ENCODE assay signal across 2 cellular contexts in the genomic region with DNA sequence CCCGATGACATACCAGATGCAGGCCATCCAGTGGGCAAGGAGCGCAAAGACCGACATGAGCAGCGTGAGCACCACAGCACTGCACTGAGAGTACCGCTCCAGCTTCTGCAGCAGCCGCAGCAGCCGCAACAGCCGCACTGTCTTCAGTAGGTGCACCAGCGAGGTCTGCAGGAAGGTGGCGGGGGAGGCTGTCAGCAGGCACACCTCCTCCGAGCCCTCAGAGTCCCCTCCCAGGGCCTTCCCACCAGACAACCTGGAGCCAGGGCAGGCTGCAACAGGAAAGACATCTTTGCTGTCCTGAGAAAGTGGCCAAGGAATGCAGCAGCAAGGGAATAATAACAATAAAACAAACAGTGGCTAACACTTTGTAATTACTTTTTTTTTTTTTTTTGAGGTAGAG.
TF ChIP-seq lines count a peak whose summit lies in the region.

No MANE protein-coding gene starts in this region.

TF ChIP-seq in HEK293, 187 proteins besides CTCF, POLR2A, EP300 and RAD21:
- 0 out of 2 replicates have a peak, but pooled peaks have one; percentile 24 for TF ChIP-seq ZNF600 (tag by site-specific recombination; IDR thresholded peaks at IDR 0.05)
- TF ChIP-seq GLIS1 (tag by site-specific recombination; IDR thresholded peaks at IDR 0.05), result no peak
- TF ChIP-seq TRIM28 (IDR thresholded peaks at IDR 0.05; ENCODE audit: borderline replicate concordance, low read length), result peak; percentile 80; the same call in 1 of the 2 replicates
- TF ChIP-seq ZNF747 (tag by site-specific recombination; IDR thresholded peaks at IDR 0.05), result no peak
- no peak for TF ChIP-seq ZNF266 (tag by site-specific recombination; IDR thresholded peaks at IDR 0.05; ENCODE audit: low read depth)
- no peak for TF ChIP-seq HOXC10 (CRISPR knock-in tag; IDR thresholded peaks at IDR 0.05)

TF ChIP-seq in K562, 482 proteins besides CTCF, POLR2A, EP300 and RAD21:
- TF ChIP-seq ZBTB49 (CRISPR knock-in tag; IDR thresholded peaks at IDR 0.05; ENCODE audit: borderline replicate concordance) (no peak), STAT5B (CRISPR knock-in tag; IDR thresholded peaks at IDR 0.05) (no peak), PPARD (CRISPR knock-in tag; IDR thresholded peaks at IDR 0.05) (no peak), ELF1 (tag; IDR thresholded peaks at IDR 0.05) (no peak), NFIX (CRISPR knock-in tag; IDR thresholded peaks at IDR 0.05; ENCODE audit: low read depth) (no peak), SMAD2 (IDR thresholded peaks at IDR 0.05; ENCODE audit: low read depth, low read length) (no peak), BRF1 (IDR thresholded peaks at IDR 0.05; ENCODE audit: borderline replicate concordance, extremely low read depth, insufficient read length) (no peak), ZNF263 (CRISPR knock-in tag; IDR thresholded peaks at IDR 0.05; ENCODE audit: borderline replicate concordance) (no peak), ZZZ3 (IDR thresholded peaks at IDR 0.05) (no peak), CREBBP (IDR thresholded peaks at IDR 0.05; ENCODE audit: low read depth, low read length) (no peak), ZNF584 (CRISPR knock-in tag; IDR thresholded peaks at IDR 0.05; ENCODE audit: low read depth) (no peak), CREB5 (CRISPR knock-in tag; IDR thresholded peaks at IDR 0.05) (no peak), ZNF133 (CRISPR knock-in tag; IDR thresholded peaks at IDR 0.05) (no peak), GATAD2A (IDR thresholded peaks at IDR 0.05) (no peak), ZNF311 (CRISPR knock-in tag; IDR thresholded peaks at IDR 0.05) (no peak), EP400 (IDR thresholded peaks at IDR 0.05) (no peak)
